ENCODE assay signal across 11 cellular contexts in genomic region chr6:111841822-111842221, GRCh38. TPM values are rescaled to one million over a fixed set of nuclear protein-coding genes. Genes with fewer than 3 reads are reported as not detected.
DNase-seq lines count a peak whose midpoint lies in the region; ATAC-seq, FAIRE-seq and TF ChIP-seq lines count a peak whose summit lies in the region.
"Had no signal": no experiment of that assay in that cellular context is flagged by ENCODE, and none has a peak within 500 bp of the region (broad histone marks: within the 10 kb centered on the region; RNA-seq: fewer than 3 reads in every experiment).

No MANE protein-coding gene starts in this region.

- CTCF ChIA-PET in CD8-positive, alpha-beta memory T cell (lab: Charles Lee), result interaction anchor here (0.7 kb wide), 1 partner anchor 48 kb away, joined by 3 read pairs; no protein-coding TSS in a partner anchor
- CTCF ChIA-PET in GM12878 (lab: Yijun Ruan, JAX), result interaction anchor here (1.3 to 4.6 kb wide), 3 partner anchors 15 to 64 kb away, joined by 3 to 36 read pairs (median 4); no protein-coding TSS in a partner anchor

- H3K36me3 ChIP-seq in CD8-positive, alpha-beta memory T cell (ENCODE audit: insufficient read depth, low read length), result peaks cover 8% of the 10 kb centered on the region
- no peaks in the 10 kb centered on the region for H3K36me3 ChIP-seq in MG63
- peaks cover 0 to 12% of the 10 kb centered on the region in 2 experiments; a peak in 2 of 4 replicates for H3K36me3 ChIP-seq in GM12878 (ENCODE audit: control insufficient read depth in 2 of 2, insufficient read depth in 2 of 2, low read length in 1 of 2)
- H3K36me3 ChIP-seq in mucosa of descending colon (ENCODE audit: low read depth), result no peaks in the 10 kb centered on the region
- H3K36me3 ChIP-seq in H7 (replicated peaks; ENCODE audit: control insufficient read depth, insufficient read depth, low read length), result no peaks in the 10 kb centered on the region; the same call in 1 of the 2 replicates
- H3K36me3 ChIP-seq: ovary had no signal

- TF ChIP-seq RAD21 in GM12878 (IDR thresholded peaks at IDR 0.05; ENCODE audit: insufficient read depth, low read depth, low read length), result no peak

- POLR2A ChIA-PET in CD8-positive, alpha-beta memory T cell (lab: Charles Lee), result interaction anchor here (0.7 kb wide), 1 partner anchor 20 kb away, joined by 6 read pairs; no protein-coding TSS in a partner anchor
- POLR2A ChIA-PET in GM12878 (lab: Charles Lee), result interaction anchor here (1.0 kb wide), 1 partner anchor 32 kb away, joined by 3 read pairs; the partner anchor contains the start of gene FYN

- no peaks in the 10 kb centered on the region for H3K4me1 Mint-ChIP-seq in CD8-positive, alpha-beta memory T cell

- H3K9me3 ChIP-seq in CD8-positive, alpha-beta memory T cell (ENCODE audit: low read length), result no peaks in the 10 kb centered on the region
- H3K9me3 ChIP-seq in MG63, result no peaks in the 10 kb centered on the region
- no peaks in the 10 kb centered on the region for H3K9me3 ChIP-seq in GM12878 (replicated peaks; ENCODE audit: control insufficient read depth, insufficient read depth, low read length)
- H3K9me3 ChIP-seq in mucosa of descending colon, result no peaks in the 10 kb centered on the region
- H3K9me3 ChIP-seq: ovary had no signal

- SMC1A ChIA-PET in GM12878 (lab: Charles Lee; ENCODE audit: uncharacterized antibody, unreplicated experiment), result interaction anchor here (1.0 to 8.2 kb wide), 9 partner anchors 10 to 78 kb away, joined by 3 to 92 read pairs (median 7); no protein-coding TSS in a partner anchor

- no peak for ATAC-seq in GM12878
- ATAC-seq in mucosa of descending colon, result peak; percentile 43

- in situ Hi-C loops in GM12878 (cut with MboI), result loop anchor here (25.0 kb wide), 1 partner anchor 1795 kb away; no protein-coding TSS in a partner anchor

- DNase-seq in CD8-positive, alpha-beta memory T cell, result peak in 4 of 5 donors; percentile 32 to 71 (median 58)
- DNase-seq in MG63 (peak; percentile 32), GM12878 (ENCODE audit: low read depth, low spot score) (peak; percentile 60), mucosa of descending colon (peak in 1 of 3 donors; percentile 58), NCI-H2196 treated with DMSO at 0.1 percent for 48 hours (lab: John Stamatoyannopoulos, UW; ENCODE audit: unreplicated experiment) (no peak), H7 (no peak), iPS-NIHi11 (ENCODE audit: low spot score) (no peak), cortex of kidney (lab: John Stamatoyannopoulos, UW) (no peak)

- no peaks in the 10 kb centered on the region for H3K9me3 Mint-ChIP-seq in CD8-positive, alpha-beta memory T cell

- peak; percentile 36 to 52; a peak in 2 of 4 replicates for TF ChIP-seq EP300 in GM12878 (IDR thresholded peaks at IDR 0.05; ENCODE audit: borderline replicate concordance in 1 of 2, control insufficient read depth in 1 of 2, low read depth in 2 of 2, low read length in 2 of 2)

- H3K27me3 ChIP-seq in CD8-positive, alpha-beta memory T cell (ENCODE audit: insufficient read depth, low read length, poor library complexity, severe bottlenecking), result no peaks in the 10 kb centered on the region
- H3K27me3 ChIP-seq in MG63 (no peaks in the 10 kb centered on the region), GM12878 (replicated peaks in 1 of 2; ENCODE audit: control insufficient read depth in 2 of 2, insufficient read depth in 2 of 2, low read length in 1 of 2) (no peaks in the 10 kb centered on the region), H7 (ENCODE audit: control insufficient read depth, insufficient read depth, low read length) (no peaks in the 10 kb centered on the region)
- H3K27me3 ChIP-seq: ovary had no signal

- RAD21 ChIA-PET in GM12878 (lab: Charles Lee; ENCODE audit: unreplicated experiment), result interaction anchor here (1.1 to 2.0 kb wide), 2 partner anchors 36 to 132 kb away, joined by 3 to 10 read pairs; no protein-coding TSS in a partner anchor

- peaks cover 0 to 2% of the 10 kb centered on the region in 2 donors for H3K27me3 Mint-ChIP-seq in CD8-positive, alpha-beta memory T cell

- BruUV-seq in GM12878 (replicated peaks; lab: Mats Ljungman, UMichigan), result no TSS peak

- no peak overlapping the region for H3K4me3 Mint-ChIP-seq in CD8-positive, alpha-beta memory T cell

- peak overlapping the region; percentile 87 for H3K4me2 ChIP-seq in GM12878 (ENCODE audit: control insufficient read depth, insufficient read depth)

- no peak overlapping the region for H2AFZ ChIP-seq in GM12878 (ENCODE audit: control insufficient read depth, low read depth, low read length)

- H3K79me2 ChIP-seq in GM12878 (ENCODE audit: control insufficient read depth, insufficient read depth, low read length), result peaks cover 73% of the 10 kb centered on the region

- peak overlapping the region; percentile 20; the same call in 1 of the 2 replicates for H3K9ac ChIP-seq in GM12878 (ENCODE audit: control insufficient read depth, insufficient read depth, low read length)

- H3K36me3 Mint-ChIP-seq in CD8-positive, alpha-beta memory T cell, result peaks cover 0 to 42% (median 2%) of the 10 kb centered on the region in 3 donors

- H3K4me3 ChIP-seq in CD8-positive, alpha-beta memory T cell (ENCODE audit: low read length), result peak overlapping the region; percentile 25
- H3K4me3 ChIP-seq in MG63 (no peak overlapping the region), GM12878 (no peak overlapping the region; the same call in 1 of the 2 replicates), mucosa of descending colon (no peak overlapping the region), H7 (ENCODE audit: insufficient read depth, low read depth, low read length) (no peak overlapping the region)
- H3K4me3 ChIP-seq: ovary, SK-N-MC had no signal

- no peak for TF ChIP-seq CTCF in GM12878 (IDR thresholded peaks at IDR 0.05 in 2 of 3, conservative IDR thresholded peaks at IDR 0.05 in 1 of 3; ENCODE audit: control insufficient read depth in 2 of 3, extremely low read depth in 1 of 3, insufficient read depth in 1 of 3, low read depth in 3 of 3, low read length in 3 of 3)
- no peak for TF ChIP-seq CTCF in mucosa of descending colon (IDR thresholded peaks at IDR 0.05)

- no peaks in the 10 kb centered on the region for H4K20me1 ChIP-seq in GM12878 (ENCODE audit: control insufficient read depth, insufficient read depth)

- peak overlapping the region; percentile 44 for H3K27ac ChIP-seq in CD8-positive, alpha-beta memory T cell (ENCODE audit: low read depth, low read length)
- peak overlapping the region; percentile 72 for H3K27ac ChIP-seq in GM12878 (ENCODE audit: control insufficient read depth, insufficient read depth)
- H3K27ac ChIP-seq: ovary had no signal

- peaks cover 100% of the 10 kb centered on the region for H3K4me1 ChIP-seq in CD8-positive, alpha-beta memory T cell (ENCODE audit: insufficient read depth, low read length)
- H3K4me1 ChIP-seq in GM12878 (ENCODE audit: control insufficient read depth, insufficient read depth, low read length) (peaks cover 82% of the 10 kb centered on the region), mucosa of descending colon (ENCODE audit: low read depth) (peaks cover 5% of the 10 kb centered on the region)

- TF ChIP-seq POLR2A in GM12878 (IDR thresholded peaks at IDR 0.05; ENCODE audit: low read depth, low read length), result no peak

- FAIRE-seq in GM12878 (lab: Jason Lieb, UNC), result no peak
- FAIRE-seq: colon had no signal

- H3K27ac Mint-ChIP-seq in CD8-positive, alpha-beta memory T cell, result no peak overlapping the region

- intact Hi-C loops in GM12878 (cut with micrococcal nuclease; ENCODE audit: unreplicated experiment) (loop anchor here (2.0 kb wide), 1 partner anchor 155 kb away; no protein-coding TSS in a partner anchor), mucosa of descending colon (cut with DNase I, micrococcal nuclease) (no loop called here)

- WGBS in GM12878 (ENCODE audit: insufficient coverage, insufficient replicate concordance, low lambda C conversion rate, missing lambda C conversion rate), result 49% methylated on average over 6 of the region's 6 CpGs

TF ChIP-seq in GM12878, 131 proteins besides CTCF, POLR2A, EP300 and RAD21 (continues in another document):
- TF ChIP-seq MYC (IDR thresholded peaks at IDR 0.05; ENCODE audit: insufficient read depth, insufficient read length, insufficient replicate concordance, low read length, severe bottlenecking) (no peak), TAF1 (IDR thresholded peaks at IDR 0.05; ENCODE audit: borderline replicate concordance, low read depth, low read length) (no peak), NRF1 (conservative IDR thresholded peaks at IDR 0.05; ENCODE audit: low read depth, low read length) (no peak), GATAD2B (conservative IDR thresholded peaks at IDR 0.05; ENCODE audit: low read depth) (peak; percentile 34; the same call in 1 of the 2 replicates), RBBP5 (conservative IDR thresholded peaks at IDR 0.05) (no peak)

RNA-seq across cellular contexts. Expression of gene FYN, which starts 31.4 kb away (rescaled TPM):
- 100 to 1,000 TPM; 481 to 491 TPM for total RNA-seq in CD8-positive, alpha-beta memory T cell
- polyA plus RNA-seq in CD8-positive, alpha-beta memory T cell, result 611 TPM
- 48.7 and 69.0 TPM in 2 replicates for total RNA-seq in MG63 (2014; rRNA removed; shearing (Covaris generic); ENCODE audit: low replicate concordance)
- total RNA-seq in GM12878 (2013; cell fraction: nucleolus; rRNA removed), result 396 and 420 TPM in 2 replicates
- total RNA-seq in GM12878 (2014; rRNA removed) (174 and 176 TPM in 2 replicates), GM12878 (2014; rRNA removed; fragmentation: Illumina TruSeq; extraction: Trizol) (117 and 122 TPM in 2 replicates), GM12878 (2021) (159 and 167 TPM in 2 replicates), mucosa of descending colon (10 to 100 TPM; 15.0 to 63.0 (median 24.8) TPM)
- 42.2 TPM for polyA plus RNA-seq in GM12878 (2011; ENCODE audit: low read depth)
- polyA plus RNA-seq in GM12878 (2011; rRNA removed) (243 and 247 TPM in 2 replicates), GM12878 (2014; fragmentation: Illumina TruSeq; extraction: Trizol) (152 and 192 TPM in 2 replicates), GM12878 (2014; fragmentation: Nextera tagmentation; extraction: Ambion mirVana) (10 to 100 TPM; 51.4 to 55.1 TPM), GM12878 (2014; rRNA removed) (171 and 228 TPM in 2 replicates), GM12878 (2016; fragmentation: Nextera tagmentation; extraction: Ambion mirVana) (10 to 100 TPM; 54.0 to 71.1 TPM)
- polyA plus RNA-seq in GM12878 (2011; cell fraction: cytosol; rRNA removed), result 287 and 300 TPM in 2 replicates
- polyA plus RNA-seq in GM12878 (2011; cell fraction: nucleus; rRNA removed), result 483 and 489 TPM in 2 replicates
- polyA plus RNA-seq in GM12878 (2012), result 64.5 and 80.5 TPM in 2 replicates
- 353 and 414 TPM in 2 replicates for polyA minus RNA-seq in GM12878 (2011; rRNA and poly(A)+ RNA removed)
- 75.5 and 105 TPM in 2 replicates for polyA minus RNA-seq in GM12878 (2011; cell fraction: cytosol; rRNA and poly(A)+ RNA removed)
- 237 and 331 TPM in 2 replicates for polyA minus RNA-seq in GM12878 (2011; cell fraction: nucleus; rRNA and poly(A)+ RNA removed)
- total RNA-seq in H7 (2014; rRNA removed; shearing (Covaris generic)), result 45.4 and 85.7 TPM in 2 replicates

Comparison
In these comparisons a context has a peak if more than half of its experiments do, and no peak if none do; other contexts are left out.
1. DNase-seq: peak in CD8-positive, alpha-beta memory T cell (4 of 5), MG63 (single experiment) and GM12878 (single experiment); none in NCI-H2196 treated with DMSO at 0.1 percent for 48 hours (single experiment), H7 (single experiment), iPS-NIHi11 (single experiment) and cortex of kidney (single experiment).